9 cellular contexts compared by ENCODE assay signal in the genomic region with DNA sequence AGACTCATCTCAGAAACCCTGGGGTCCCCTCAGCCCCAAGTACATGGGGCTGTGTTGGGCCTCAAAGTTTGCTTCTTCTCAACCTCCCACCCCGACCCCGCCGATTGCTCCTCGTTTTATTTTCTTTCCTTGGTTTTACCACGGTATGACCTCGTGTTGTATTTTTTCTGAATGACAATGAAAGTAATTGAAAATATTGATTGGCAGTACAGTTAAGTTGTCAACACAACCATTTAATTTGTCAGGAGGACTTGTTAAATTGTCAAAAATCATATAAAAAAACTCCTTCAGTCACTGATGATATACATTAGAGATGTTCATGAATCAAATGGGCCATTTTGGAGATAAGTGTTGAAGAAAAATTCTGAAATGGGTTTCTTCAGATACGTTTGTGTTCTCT.
"Had no signal": no experiment of that assay in that cellular context is flagged by ENCODE, and none has a peak within 500 bp of the region (broad histone marks: within the 10 kb centered on the region; RNA-seq: fewer than 3 reads in every experiment).

No MANE protein-coding gene starts in this region.

- H3K4me2 ChIP-seq: GM23338 had no signal

- FAIRE-seq: H1, H54, K562 had no signal

- H2AFZ ChIP-seq: GM23338 had no signal

- H3K4me3 ChIP-seq: GM23338, K562 had no signal

- H3K27ac Mint-ChIP-seq: GM23338, H9 had no signal

- DNase-seq: H9, HCEC 1CT, IMR-90, KG1 had no signal

- H3K4me3 Mint-ChIP-seq: GM23338, H9 had no signal

- H3K27ac ChIP-seq: HL-60 had no signal

- H3K9me3 Mint-ChIP-seq: GM23338, H9 had no signal

- ATAC-seq: GM23338, K562 had no signal

- H3K4me1 Mint-ChIP-seq: GM23338 had no signal
